In the genomic region with DNA sequence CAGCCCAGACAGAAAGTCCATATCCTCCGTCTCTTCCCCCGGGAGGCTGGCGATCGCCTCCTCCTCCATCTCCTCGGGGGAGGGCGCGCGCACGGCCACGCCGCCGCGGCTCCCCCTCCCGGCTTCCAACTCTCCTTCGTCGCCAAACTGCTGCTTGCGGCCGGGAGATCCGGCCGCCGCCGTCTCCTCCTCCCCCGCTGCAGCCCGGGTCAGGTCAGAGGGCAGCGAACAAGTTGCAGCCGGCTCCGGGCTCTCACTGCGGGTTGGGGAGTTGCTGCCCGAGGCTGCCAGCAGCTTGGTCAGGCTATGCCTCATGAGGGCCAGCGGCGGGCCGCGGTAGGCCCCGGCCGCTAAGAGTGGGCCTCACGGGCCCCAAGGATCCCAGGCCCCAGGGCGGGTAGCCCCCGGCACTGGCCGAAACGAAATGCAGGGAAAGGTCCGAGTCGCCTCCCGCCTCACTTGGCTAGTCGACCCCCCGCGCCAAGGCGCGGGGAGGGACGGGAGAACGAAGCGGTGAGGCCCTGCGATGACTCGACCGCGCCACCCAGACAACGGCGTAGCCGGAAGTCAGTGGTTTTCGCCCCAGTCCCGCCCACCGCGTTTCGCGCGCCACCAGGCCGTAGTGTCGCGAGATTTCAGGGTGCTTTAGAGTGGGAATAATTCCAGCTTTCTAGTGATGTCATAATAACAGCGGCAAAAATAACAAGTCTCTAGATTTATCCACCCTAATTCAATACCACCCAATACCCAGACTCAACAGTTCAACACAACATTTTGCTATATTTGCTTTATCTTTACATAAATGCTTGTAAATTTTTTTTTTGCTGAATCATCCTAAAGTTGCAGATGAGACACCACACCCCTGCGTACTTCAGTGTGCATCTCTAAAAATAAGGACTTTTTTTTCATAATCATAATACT, we compare ENCODE assay signal across 1 cellular context.
TF ChIP-seq lines count a peak whose summit lies in the region.

A gene with protein sequence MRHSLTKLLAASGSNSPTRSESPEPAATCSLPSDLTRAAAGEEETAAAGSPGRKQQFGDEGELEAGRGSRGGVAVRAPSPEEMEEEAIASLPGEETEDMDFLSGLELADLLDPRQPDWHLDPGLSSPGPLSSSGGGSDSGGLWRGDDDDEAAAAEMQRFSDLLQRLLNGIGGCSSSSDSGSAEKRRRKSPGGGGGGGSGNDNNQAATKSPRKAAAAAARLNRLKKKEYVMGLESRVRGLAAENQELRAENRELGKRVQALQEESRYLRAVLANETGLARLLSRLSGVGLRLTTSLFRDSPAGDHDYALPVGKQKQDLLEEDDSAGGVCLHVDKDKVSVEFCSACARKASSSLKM (minus strand): TSS at position 569 of the 921 bp plus-strand sequence. CDS start 254 bp downstream, at position 315.

TF ChIP-seq in K562, 482 proteins besides CTCF, POLR2A, EP300 and RAD21 (continued from another document and continues in another):
- TF ChIP-seq, protein P1, sequence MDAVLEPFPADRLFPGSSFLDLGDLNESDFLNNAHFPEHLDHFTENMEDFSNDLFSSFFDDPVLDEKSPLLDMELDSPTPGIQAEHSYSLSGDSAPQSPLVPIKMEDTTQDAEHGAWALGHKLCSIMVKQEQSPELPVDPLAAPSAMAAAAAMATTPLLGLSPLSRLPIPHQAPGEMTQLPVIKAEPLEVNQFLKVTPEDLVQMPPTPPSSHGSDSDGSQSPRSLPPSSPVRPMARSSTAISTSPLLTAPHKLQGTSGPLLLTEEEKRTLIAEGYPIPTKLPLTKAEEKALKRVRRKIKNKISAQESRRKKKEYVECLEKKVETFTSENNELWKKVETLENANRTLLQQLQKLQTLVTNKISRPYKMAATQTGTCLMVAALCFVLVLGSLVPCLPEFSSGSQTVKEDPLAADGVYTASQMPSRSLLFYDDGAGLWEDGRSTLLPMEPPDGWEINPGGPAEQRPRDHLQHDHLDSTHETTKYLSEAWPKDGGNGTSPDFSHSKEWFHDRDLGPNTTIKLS (IDR thresholded peaks at IDR 0.05; ENCODE audit: borderline replicate concordance, low read depth): peak; percentile 86; the same call in 1 of the 2 replicates
- TF ChIP-seq ZNF140 (CRISPR knock-in tag; IDR thresholded peaks at IDR 0.05) (no peak), U2AF2 (optimal IDR thresholded peaks at IDR 0.05; ENCODE audit: low read depth, low read length) (no peak), ZNF584 (CRISPR knock-in tag; IDR thresholded peaks at IDR 0.05; ENCODE audit: low read depth) (peak; percentile 56; the same call in 1 of the 2 replicates), BACH1 (tag; IDR thresholded peaks at IDR 0.05) (peak; percentile 95), MAFG (tag; conservative IDR thresholded peaks at IDR 0.05) (peak; percentile 99), CBX2 (IDR thresholded peaks at IDR 0.05; ENCODE audit: insufficient read depth, low read length, poor library complexity, severe bottlenecking) (no peak), BRF1 (IDR thresholded peaks at IDR 0.05; ENCODE audit: borderline replicate concordance, extremely low read depth, insufficient read length) (no peak), PRPF4 (IDR thresholded peaks at IDR 0.05; ENCODE audit: insufficient read depth, low read depth, low read length, poor library complexity, severe bottlenecking) (peak; percentile 84), SMARCE1 (IDR thresholded peaks at IDR 0.05) (peak; percentile 62; the same call in 1 of the 2 replicates), HDAC3 (IDR thresholded peaks at IDR 0.05; ENCODE audit: borderline replicate concordance, partially characterized antibody) (peak; percentile 22), CBFA2T2 (conservative IDR thresholded peaks at IDR 0.05) (peak; percentile 28; the same call in 1 of the 2 replicates), PHF8 (IDR thresholded peaks at IDR 0.05; ENCODE audit: borderline replicate concordance, low read length) (peak; percentile 100), NR2C2 (CRISPR knock-in tag; IDR thresholded peaks at IDR 0.05) (no peak), NR2C2 (tag; IDR thresholded peaks at IDR 0.05) (peak; percentile 94), MAFF (IDR thresholded peaks at IDR 0.05; ENCODE audit: low read length) (peak; percentile 99), SMARCC2 (IDR thresholded peaks at IDR 0.05; ENCODE audit: low read depth) (peak; percentile 81; the same call in 1 of the 2 replicates), ZSCAN32 (CRISPR knock-in tag; IDR thresholded peaks at IDR 0.05) (no peak), GATAD2A (IDR thresholded peaks at IDR 0.05) (0 out of 2 replicates have a peak, but pooled peaks have one; percentile 64), PHB (CRISPR knock-in tag; IDR thresholded peaks at IDR 0.05) (peak; percentile 65; the same call in 1 of the 2 replicates), CHD4 (IDR thresholded peaks at IDR 0.05; ENCODE audit: insufficient read depth, insufficient replicate concordance, low read depth, low read length, poor library complexity, severe bottlenecking) (no peak), DACH1 (IDR thresholded peaks at IDR 0.05; ENCODE audit: partially characterized antibody) (peak; percentile 19), ZNF143 (CRISPR knock-in tag; IDR thresholded peaks at IDR 0.05) (no peak), POLR3A (IDR thresholded peaks at IDR 0.05; ENCODE audit: borderline replicate concordance, extremely low read depth, insufficient read depth, insufficient read length) (no peak), HCFC1 (IDR thresholded peaks at IDR 0.05; ENCODE audit: low read depth, low read length) (peak; percentile 36; the same call in 1 of the 2 replicates), SAP30 (IDR thresholded peaks at IDR 0.05; ENCODE audit: borderline replicate concordance, insufficient read depth, low read depth, low read length, poor library complexity, severe bottlenecking) (peak; percentile 30), RBM39 (optimal IDR thresholded peaks at IDR 0.05; ENCODE audit: low read depth, low read length) (no peak), ESRRA (IDR thresholded peaks at IDR 0.05; ENCODE audit: borderline replicate concordance, low read depth) (peak; percentile 46; the same call in 1 of the 2 replicates), ILF3 (IDR thresholded peaks at IDR 0.05; ENCODE audit: borderline replicate concordance) (no peak; the same call in 1 of the 2 replicates), RBM15 (IDR thresholded peaks at IDR 0.05; ENCODE audit: insufficient read depth, low read length) (no peak), DDX20 (tag; IDR thresholded peaks at IDR 0.05; ENCODE audit: low read depth) (no peak), ZNF12 (CRISPR knock-in tag; IDR thresholded peaks at IDR 0.05) (0 out of 2 replicates have a peak, but pooled peaks have one; percentile 49), TEAD1 (CRISPR knock-in tag; IDR thresholded peaks at IDR 0.05) (peak in 1 of 2 experiments; percentile 15; a peak in 1 of 4 replicates), POLR2B (IDR thresholded peaks at IDR 0.05; ENCODE audit: low read depth, partially characterized antibody) (peak; percentile 92), PCBP1 (IDR thresholded peaks at IDR 0.05; ENCODE audit: low read depth, low read length, poor library complexity, severe bottlenecking) (peak; percentile 81), FOXJ2 (tag; IDR thresholded peaks at IDR 0.05) (peak; percentile 57; the same call in 1 of the 2 replicates)
- TF ChIP-seq, protein P2, sequence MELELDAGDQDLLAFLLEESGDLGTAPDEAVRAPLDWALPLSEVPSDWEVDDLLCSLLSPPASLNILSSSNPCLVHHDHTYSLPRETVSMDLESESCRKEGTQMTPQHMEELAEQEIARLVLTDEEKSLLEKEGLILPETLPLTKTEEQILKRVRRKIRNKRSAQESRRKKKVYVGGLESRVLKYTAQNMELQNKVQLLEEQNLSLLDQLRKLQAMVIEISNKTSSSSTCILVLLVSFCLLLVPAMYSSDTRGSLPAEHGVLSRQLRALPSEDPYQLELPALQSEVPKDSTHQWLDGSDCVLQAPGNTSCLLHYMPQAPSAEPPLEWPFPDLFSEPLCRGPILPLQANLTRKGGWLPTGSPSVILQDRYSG (tag; conservative IDR thresholded peaks at IDR 0.05; ENCODE audit: low read depth): no peak
- TF ChIP-seq, protein P3, sequence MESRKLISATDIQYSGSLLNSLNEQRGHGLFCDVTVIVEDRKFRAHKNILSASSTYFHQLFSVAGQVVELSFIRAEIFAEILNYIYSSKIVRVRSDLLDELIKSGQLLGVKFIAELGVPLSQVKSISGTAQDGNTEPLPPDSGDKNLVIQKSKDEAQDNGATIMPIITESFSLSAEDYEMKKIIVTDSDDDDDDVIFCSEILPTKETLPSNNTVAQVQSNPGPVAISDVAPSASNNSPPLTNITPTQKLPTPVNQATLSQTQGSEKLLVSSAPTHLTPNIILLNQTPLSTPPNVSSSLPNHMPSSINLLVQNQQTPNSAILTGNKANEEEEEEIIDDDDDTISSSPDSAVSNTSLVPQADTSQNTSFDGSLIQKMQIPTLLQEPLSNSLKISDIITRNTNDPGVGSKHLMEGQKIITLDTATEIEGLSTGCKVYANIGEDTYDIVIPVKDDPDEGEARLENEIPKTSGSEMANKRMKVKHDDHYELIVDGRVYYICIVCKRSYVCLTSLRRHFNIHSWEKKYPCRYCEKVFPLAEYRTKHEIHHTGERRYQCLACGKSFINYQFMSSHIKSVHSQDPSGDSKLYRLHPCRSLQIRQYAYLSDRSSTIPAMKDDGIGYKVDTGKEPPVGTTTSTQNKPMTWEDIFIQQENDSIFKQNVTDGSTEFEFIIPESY (CRISPR knock-in tag; IDR thresholded peaks at IDR 0.05): peak; percentile 29; the same call in 1 of the 2 replicates
- TF ChIP-seq, protein P4, sequence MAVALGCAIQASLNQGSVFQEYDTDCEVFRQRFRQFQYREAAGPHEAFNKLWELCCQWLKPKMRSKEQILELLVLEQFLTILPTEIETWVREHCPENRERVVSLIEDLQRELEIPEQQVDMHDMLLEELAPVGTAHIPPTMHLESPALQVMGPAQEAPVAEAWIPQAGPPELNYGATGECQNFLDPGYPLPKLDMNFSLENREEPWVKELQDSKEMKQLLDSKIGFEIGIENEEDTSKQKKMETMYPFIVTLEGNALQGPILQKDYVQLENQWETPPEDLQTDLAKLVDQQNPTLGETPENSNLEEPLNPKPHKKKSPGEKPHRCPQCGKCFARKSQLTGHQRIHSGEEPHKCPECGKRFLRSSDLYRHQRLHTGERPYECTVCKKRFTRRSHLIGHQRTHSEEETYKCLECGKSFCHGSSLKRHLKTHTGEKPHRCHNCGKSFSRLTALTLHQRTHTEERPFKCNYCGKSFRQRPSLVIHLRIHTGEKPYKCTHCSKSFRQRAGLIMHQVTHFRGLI (CRISPR knock-in tag; IDR thresholded peaks at IDR 0.05): no peak
- TF ChIP-seq, protein P5, sequence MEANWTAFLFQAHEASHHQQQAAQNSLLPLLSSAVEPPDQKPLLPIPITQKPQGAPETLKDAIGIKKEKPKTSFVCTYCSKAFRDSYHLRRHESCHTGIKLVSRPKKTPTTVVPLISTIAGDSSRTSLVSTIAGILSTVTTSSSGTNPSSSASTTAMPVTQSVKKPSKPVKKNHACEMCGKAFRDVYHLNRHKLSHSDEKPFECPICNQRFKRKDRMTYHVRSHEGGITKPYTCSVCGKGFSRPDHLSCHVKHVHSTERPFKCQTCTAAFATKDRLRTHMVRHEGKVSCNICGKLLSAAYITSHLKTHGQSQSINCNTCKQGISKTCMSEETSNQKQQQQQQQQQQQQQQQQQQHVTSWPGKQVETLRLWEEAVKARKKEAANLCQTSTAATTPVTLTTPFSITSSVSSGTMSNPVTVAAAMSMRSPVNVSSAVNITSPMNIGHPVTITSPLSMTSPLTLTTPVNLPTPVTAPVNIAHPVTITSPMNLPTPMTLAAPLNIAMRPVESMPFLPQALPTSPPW (CRISPR knock-in tag; IDR thresholded peaks at IDR 0.05): peak; percentile 76
- TF ChIP-seq, protein P6, sequence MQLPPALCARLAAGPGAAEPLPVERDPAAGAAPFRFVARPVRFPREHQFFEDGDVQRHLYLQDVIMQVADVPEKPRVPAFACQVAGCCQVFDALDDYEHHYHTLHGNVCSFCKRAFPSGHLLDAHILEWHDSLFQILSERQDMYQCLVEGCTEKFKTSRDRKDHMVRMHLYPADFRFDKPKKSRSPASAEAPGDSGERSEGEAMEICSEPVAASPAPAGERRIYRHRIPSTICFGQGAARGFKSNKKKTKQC (CRISPR knock-in tag; IDR thresholded peaks at IDR 0.05): peak; percentile 93
- TF ChIP-seq, protein P7, sequence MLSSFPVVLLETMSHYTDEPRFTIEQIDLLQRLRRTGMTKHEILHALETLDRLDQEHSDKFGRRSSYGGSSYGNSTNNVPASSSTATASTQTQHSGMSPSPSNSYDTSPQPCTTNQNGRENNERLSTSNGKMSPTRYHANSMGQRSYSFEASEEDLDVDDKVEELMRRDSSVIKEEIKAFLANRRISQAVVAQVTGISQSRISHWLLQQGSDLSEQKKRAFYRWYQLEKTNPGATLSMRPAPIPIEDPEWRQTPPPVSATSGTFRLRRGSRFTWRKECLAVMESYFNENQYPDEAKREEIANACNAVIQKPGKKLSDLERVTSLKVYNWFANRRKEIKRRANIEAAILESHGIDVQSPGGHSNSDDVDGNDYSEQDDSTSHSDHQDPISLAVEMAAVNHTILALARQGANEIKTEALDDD (IDR thresholded peaks at IDR 0.05): no peak
- TF ChIP-seq, protein P8, sequence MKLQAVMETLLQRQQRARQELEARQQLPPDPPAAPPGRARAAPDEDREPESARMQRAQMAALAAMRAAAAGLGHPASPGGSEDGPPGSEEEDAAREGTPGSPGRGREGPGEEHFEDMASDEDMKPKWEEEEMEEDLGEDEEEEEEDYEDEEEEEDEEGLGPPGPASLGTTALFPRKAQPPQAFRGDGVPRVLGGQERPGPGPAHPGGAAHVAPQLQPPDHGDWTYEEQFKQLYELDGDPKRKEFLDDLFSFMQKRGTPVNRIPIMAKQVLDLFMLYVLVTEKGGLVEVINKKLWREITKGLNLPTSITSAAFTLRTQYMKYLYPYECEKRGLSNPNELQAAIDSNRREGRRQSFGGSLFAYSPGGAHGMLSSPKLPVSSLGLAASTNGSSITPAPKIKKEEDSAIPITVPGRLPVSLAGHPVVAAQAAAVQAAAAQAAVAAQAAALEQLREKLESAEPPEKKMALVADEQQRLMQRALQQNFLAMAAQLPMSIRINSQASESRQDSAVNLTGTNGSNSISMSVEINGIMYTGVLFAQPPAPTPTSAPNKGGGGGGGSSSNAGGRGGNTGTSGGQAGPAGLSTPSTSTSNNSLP (IDR thresholded peaks at IDR 0.05; ENCODE audit: borderline replicate concordance, low read depth, low read length): no peak
- TF ChIP-seq, protein P9, sequence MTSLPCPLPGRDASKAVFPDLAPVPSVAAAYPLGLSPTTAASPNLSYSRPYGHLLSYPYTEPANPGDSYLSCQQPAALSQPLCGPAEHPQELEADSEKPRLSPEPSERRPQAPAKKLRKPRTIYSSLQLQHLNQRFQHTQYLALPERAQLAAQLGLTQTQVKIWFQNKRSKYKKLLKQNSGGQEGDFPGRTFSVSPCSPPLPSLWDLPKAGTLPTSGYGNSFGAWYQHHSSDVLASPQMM (CRISPR knock-in tag; IDR thresholded peaks at IDR 0.05): no peak
- TF ChIP-seq, protein P10, sequence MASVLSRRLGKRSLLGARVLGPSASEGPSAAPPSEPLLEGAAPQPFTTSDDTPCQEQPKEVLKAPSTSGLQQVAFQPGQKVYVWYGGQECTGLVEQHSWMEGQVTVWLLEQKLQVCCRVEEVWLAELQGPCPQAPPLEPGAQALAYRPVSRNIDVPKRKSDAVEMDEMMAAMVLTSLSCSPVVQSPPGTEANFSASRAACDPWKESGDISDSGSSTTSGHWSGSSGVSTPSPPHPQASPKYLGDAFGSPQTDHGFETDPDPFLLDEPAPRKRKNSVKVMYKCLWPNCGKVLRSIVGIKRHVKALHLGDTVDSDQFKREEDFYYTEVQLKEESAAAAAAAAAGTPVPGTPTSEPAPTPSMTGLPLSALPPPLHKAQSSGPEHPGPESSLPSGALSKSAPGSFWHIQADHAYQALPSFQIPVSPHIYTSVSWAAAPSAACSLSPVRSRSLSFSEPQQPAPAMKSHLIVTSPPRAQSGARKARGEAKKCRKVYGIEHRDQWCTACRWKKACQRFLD (CRISPR knock-in tag; IDR thresholded peaks at IDR 0.05): no peak; the same call in none of the 2 replicates
